In the genomic region with DNA sequence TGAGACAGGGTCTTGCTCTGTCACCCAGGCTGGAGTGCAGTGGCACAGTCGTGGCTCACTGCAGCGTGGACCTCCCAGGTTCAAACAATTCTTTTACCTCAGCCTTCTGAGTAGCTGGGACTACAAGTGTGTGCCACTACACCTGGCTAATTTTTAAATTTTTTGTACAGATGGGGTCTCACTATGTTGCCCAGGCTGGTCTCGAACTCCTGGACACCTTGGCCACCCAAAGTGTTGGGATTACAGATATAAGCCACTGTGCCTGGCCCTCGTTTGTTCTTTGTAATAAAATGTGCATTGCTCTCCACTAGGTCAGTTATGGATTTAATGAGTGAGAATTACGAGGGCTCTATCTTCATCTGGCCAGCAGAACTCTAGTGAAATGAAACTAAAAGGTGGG, we compare ENCODE assay signal across 1 cellular context. TPM values are rescaled to one million over a fixed set of nuclear protein-coding genes. Genes with fewer than 3 reads are reported as not detected.
"Had no signal": no experiment of that assay in that cellular context is flagged by ENCODE, and none has a peak within 500 bp of the region (broad histone marks: within the 10 kb centered on the region; RNA-seq: fewer than 3 reads in every experiment).

No MANE protein-coding gene starts in this region.

RNA-seq across cellular contexts. Expression of a gene that starts 24.0 kb away (rescaled TPM):
- total RNA-seq: HT-29 had no signal
